In the genomic region with DNA sequence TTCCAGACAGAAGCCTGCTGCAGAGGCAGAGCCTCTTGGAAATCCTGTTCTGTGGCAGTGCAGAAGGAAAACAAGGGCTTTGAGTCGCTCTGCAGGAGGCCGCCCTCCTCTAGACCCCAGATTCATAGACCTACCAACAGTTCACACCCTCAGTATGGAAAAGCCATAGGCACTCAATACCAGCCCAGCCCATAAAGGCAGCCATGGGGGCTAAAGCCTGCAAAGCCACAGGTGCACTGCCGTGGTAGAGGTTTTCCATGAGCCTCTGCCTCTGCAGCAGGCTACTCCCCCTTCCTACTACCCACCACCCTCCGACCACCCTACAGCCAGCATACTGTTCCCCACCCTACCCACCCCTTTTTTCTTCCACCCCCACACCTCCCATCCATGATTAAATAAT, we compare ENCODE assay signal across 7 cellular contexts.
DNase-seq lines count a peak whose midpoint lies in the region; ATAC-seq, FAIRE-seq and TF ChIP-seq lines count a peak whose summit lies in the region.
"Not testable (repeated sequence)": the region's sequence is repeated elsewhere in the genome, so short reads cannot be mapped to it uniquely, and the experiment has no call there.

No MANE protein-coding gene starts in this region.

- WGBS in psoas muscle, 3 donors, result 73 to 90% (median 89%) methylated on average over 3 to 4 of the region's 4 CpGs

- not testable (repeated sequence) for TF ChIP-seq CTCF in endothelial cell of umbilical vein (IDR thresholded peaks at IDR 0.05; ENCODE audit: extremely low read depth in 1 of 2, insufficient read depth in 1 of 2, low read depth in 1 of 2, low read length in 2 of 2); right atrium auricular region (IDR thresholded peaks at IDR 0.05); left lung (IDR thresholded peaks at IDR 0.05); psoas muscle (IDR thresholded peaks at IDR 0.05); upper lobe of right lung (IDR thresholded peaks at IDR 0.05)

- H3K4me2 ChIP-seq in endothelial cell of umbilical vein (ENCODE audit: insufficient read depth, low read length), result not testable (repeated sequence)

- H4K20me1 ChIP-seq in endothelial cell of umbilical vein (replicated peaks; ENCODE audit: control insufficient read depth, extremely low read depth, insufficient read depth, low read length), result not testable (repeated sequence)

- not testable (repeated sequence) for H3K4me3 Mint-ChIP-seq in activated CD4-positive, alpha-beta T cell treated with anti-CD3 and anti-CD28 coated beads for 36 hours; activated naive CD4-positive, alpha-beta T cell treated with anti-CD3 and anti-CD28 coated beads, Interleukin-2, amount 10 ng/mL, durations not matched to agents 7 days and 5 days

- H3K27me3 Mint-ChIP-seq in activated CD4-positive, alpha-beta T cell treated with anti-CD3 and anti-CD28 coated beads for 36 hours; activated naive CD4-positive, alpha-beta T cell treated with anti-CD3 and anti-CD28 coated beads, Interleukin-2, amount 10 ng/mL, durations not matched to agents 7 days and 5 days: not testable (repeated sequence)

- H3K36me3 Mint-ChIP-seq in activated CD4-positive, alpha-beta T cell treated with anti-CD3 and anti-CD28 coated beads for 36 hours (ENCODE audit: low read depth); activated naive CD4-positive, alpha-beta T cell treated with anti-CD3 and anti-CD28 coated beads, Interleukin-2, amount 10 ng/mL, durations not matched to agents 7 days and 5 days: not testable (repeated sequence)

- not testable (repeated sequence) for H3K4me3 ChIP-seq in endothelial cell of umbilical vein (replicated peaks in 1 of 3; ENCODE audit: insufficient read depth in 1 of 3, low read depth in 1 of 3, low read length in 3 of 3); right atrium auricular region; left lung; psoas muscle; upper lobe of right lung

- not testable (repeated sequence) for H2AFZ ChIP-seq in endothelial cell of umbilical vein (ENCODE audit: low read depth, low read length)

- H3K9me3 Mint-ChIP-seq in activated CD4-positive, alpha-beta T cell treated with anti-CD3 and anti-CD28 coated beads for 36 hours (ENCODE audit: low read depth); activated naive CD4-positive, alpha-beta T cell treated with anti-CD3 and anti-CD28 coated beads, Interleukin-2, amount 10 ng/mL, durations not matched to agents 7 days and 5 days: not testable (repeated sequence)

- not testable (repeated sequence) for ATAC-seq in activated CD4-positive, alpha-beta T cell treated with anti-CD3 and anti-CD28 coated beads for 36 hours; left lung; psoas muscle; upper lobe of right lung

- H3K4me1 ChIP-seq in endothelial cell of umbilical vein (ENCODE audit: control insufficient read depth, extremely low read depth, insufficient read depth, low read length); right atrium auricular region; left lung; psoas muscle; upper lobe of right lung: not testable (repeated sequence)

- not testable (repeated sequence) for H3K4me1 Mint-ChIP-seq in activated CD4-positive, alpha-beta T cell treated with anti-CD3 and anti-CD28 coated beads for 36 hours; activated naive CD4-positive, alpha-beta T cell treated with anti-CD3 and anti-CD28 coated beads, Interleukin-2, amount 10 ng/mL, durations not matched to agents 7 days and 5 days

- dilution Hi-C loops in endothelial cell of umbilical vein (cut with MboI; ENCODE audit: extremely low pct_ligation_motif_present, low sequenced_read_pairs), result not testable (repeated sequence)

- intact Hi-C loops in activated CD4-positive, alpha-beta T cell treated with anti-CD3 and anti-CD28 coated beads for 36 hours (cut with DNase I, micrococcal nuclease); endothelial cell of umbilical vein (cut with micrococcal nuclease); left lung (cut with DNase I); psoas muscle (cut with DNase I); upper lobe of right lung (cut with DNase I): not testable (repeated sequence)

- H3K27me3 ChIP-seq in endothelial cell of umbilical vein (ENCODE audit: control insufficient read depth in 2 of 2, insufficient read depth in 2 of 2, low read length in 2 of 2); right atrium auricular region; left lung; psoas muscle (ENCODE audit: insufficient read depth in 3 of 3, low read length in 2 of 3); upper lobe of right lung: not testable (repeated sequence)

- not testable (repeated sequence) for H3K9ac ChIP-seq in endothelial cell of umbilical vein (replicated peaks; ENCODE audit: extremely low read depth, insufficient read depth, low read length)

- peak; percentile 1 for DNase-seq in activated CD4-positive, alpha-beta T cell treated with anti-CD3 and anti-CD28 coated beads for 36 hours
- peak; percentile 17 for DNase-seq in activated naive CD4-positive, alpha-beta T cell treated with anti-CD3 and anti-CD28 coated beads, Interleukin-2, amount 10 ng/mL, durations not matched to agents 7 days and 5 days
- peak; percentile 0 for DNase-seq in endothelial cell of umbilical vein (ENCODE audit: low read depth, low spot score)
- DNase-seq in right atrium auricular region (ENCODE audit: low spot score), result peak; percentile 46
- DNase-seq in left lung, result peak; percentile 14 to 29
- DNase-seq in psoas muscle, result peak; percentile 6 to 20
- peak; percentile 57 for DNase-seq in upper lobe of right lung

- not testable (repeated sequence) for H3K27ac ChIP-seq in endothelial cell of umbilical vein (ENCODE audit: insufficient read depth, low read depth, low read length); right atrium auricular region; left lung; psoas muscle; upper lobe of right lung

- H3K27ac Mint-ChIP-seq in activated CD4-positive, alpha-beta T cell treated with anti-CD3 and anti-CD28 coated beads for 36 hours; activated naive CD4-positive, alpha-beta T cell treated with anti-CD3 and anti-CD28 coated beads, Interleukin-2, amount 10 ng/mL, durations not matched to agents 7 days and 5 days: not testable (repeated sequence)

- not testable (repeated sequence) for FAIRE-seq in endothelial cell of umbilical vein (lab: Jason Lieb, UNC)

- not testable (repeated sequence) for H3K79me2 ChIP-seq in endothelial cell of umbilical vein (ENCODE audit: control insufficient read depth, insufficient read depth, low read length)

- CTCF ChIA-PET in activated CD4-positive, alpha-beta T cell treated with anti-CD3 and anti-CD28 coated beads for 36 hours (lab: Charles Lee); activated naive CD4-positive, alpha-beta T cell treated with anti-CD3 and anti-CD28 coated beads, Interleukin-2, amount 10 ng/mL, durations not matched to agents 7 days and 5 days (lab: Charles Lee); endothelial cell of umbilical vein (lab: Charles Lee): not testable (repeated sequence)

- BruUV-seq in endothelial cell of umbilical vein (replicated peaks; lab: Mats Ljungman, UMichigan), result not testable (repeated sequence)

- POLR2A ChIA-PET in activated CD4-positive, alpha-beta T cell treated with anti-CD3 and anti-CD28 coated beads for 36 hours (lab: Charles Lee); endothelial cell of umbilical vein (lab: Charles Lee): not testable (repeated sequence)

- not testable (repeated sequence) for H3K9me1 ChIP-seq in endothelial cell of umbilical vein (replicated peaks; ENCODE audit: control insufficient read depth, extremely low read depth, insufficient read depth, low read length)

- H3K36me3 ChIP-seq in endothelial cell of umbilical vein (ENCODE audit: control insufficient read depth in 2 of 2, extremely low read depth in 1 of 2, insufficient read depth in 2 of 2, low read length in 2 of 2); right atrium auricular region; left lung; psoas muscle (ENCODE audit: insufficient read depth in 1 of 2, low read depth in 1 of 2); upper lobe of right lung: not testable (repeated sequence)

- TF ChIP-seq POLR2A in endothelial cell of umbilical vein (IDR thresholded peaks at IDR 0.05; ENCODE audit: low read depth, low read length), result not testable (repeated sequence)

- not testable (repeated sequence) for H3K9me3 ChIP-seq in endothelial cell of umbilical vein (replicated peaks; ENCODE audit: control insufficient read depth, insufficient read depth, low read length); right atrium auricular region; left lung; psoas muscle; upper lobe of right lung

Comparison
In these comparisons a context has a peak if more than half of its experiments do, and no peak if none do; other contexts are left out.
1. DNase-seq: peak in every context shown above with its lines; median percentile 57 in upper lobe of right lung; 46 in right atrium auricular region; 22 in left lung; 17 in activated naive CD4-positive, alpha-beta T cell treated with anti-CD3 and anti-CD28 coated beads, Interleukin-2, amount 10 ng/mL, durations not matched to agents 7 days and 5 days; 13 in psoas muscle; 1 in activated CD4-positive, alpha-beta T cell treated with anti-CD3 and anti-CD28 coated beads for 36 hours; 0 in endothelial cell of umbilical vein.